Comparison of ENCODE assay signal across 8 cellular contexts in the genomic region with DNA sequence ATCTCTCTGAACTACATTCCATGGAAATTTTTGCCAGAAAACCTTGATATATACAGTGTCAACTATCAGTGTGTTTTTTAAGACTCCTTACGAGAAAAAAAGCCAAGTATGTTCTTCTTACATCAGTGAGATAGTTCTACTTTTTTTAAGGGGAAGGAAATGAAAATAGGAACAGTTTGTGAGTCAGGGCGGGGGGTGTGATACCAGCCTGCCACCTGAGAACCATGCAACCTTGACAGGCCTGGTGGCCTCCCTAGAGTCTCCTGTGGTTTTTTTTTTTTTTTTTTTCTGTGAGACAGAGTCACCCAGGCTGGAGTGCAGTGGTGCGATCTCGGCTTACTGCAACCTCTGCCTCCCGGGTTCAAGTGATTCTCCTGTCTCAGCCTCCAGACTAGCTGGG.
A peak's percentile ranks its signal among the peaks of the same experiment; 100 is the strongest.
DNase-seq lines count a peak whose midpoint lies in the region; ATAC-seq and TF ChIP-seq lines count a peak whose summit lies in the region.

No MANE protein-coding gene starts in this region.

- no peaks in the 10 kb centered on the region for H3K27me3 Mint-ChIP-seq in activated T-helper 17 cell treated with anti-CD3 and anti-CD28 coated beads, Interleukin-2, amount 50 U/mL, for 72 hours
- no peaks in the 10 kb centered on the region for H3K27me3 Mint-ChIP-seq in activated CD8-positive, alpha-beta memory T cell treated with anti-CD3 and anti-CD28 coated beads, Interleukin-2, amount 10 ng/mL, durations not matched to agents 7 days and 5 days
- peaks cover 22% of the 10 kb centered on the region for H3K27me3 Mint-ChIP-seq in HFFc6 (ENCODE audit: insufficient read depth)

- H3K36me3 Mint-ChIP-seq in activated T-helper 17 cell treated with anti-CD3 and anti-CD28 coated beads, Interleukin-2, amount 50 U/mL, for 72 hours (ENCODE audit: low read depth): no peaks in the 10 kb centered on the region
- peaks cover 8% of the 10 kb centered on the region for H3K36me3 Mint-ChIP-seq in activated CD8-positive, alpha-beta memory T cell treated with anti-CD3 and anti-CD28 coated beads, Interleukin-2, amount 10 ng/mL, durations not matched to agents 7 days and 5 days
- no peaks in the 10 kb centered on the region for H3K36me3 Mint-ChIP-seq in HFFc6 (ENCODE audit: low read depth)

- H3K4me1 Mint-ChIP-seq in activated T-helper 17 cell treated with anti-CD3 and anti-CD28 coated beads, Interleukin-2, amount 50 U/mL, for 72 hours: peaks cover 19% of the 10 kb centered on the region
- peaks cover 8% of the 10 kb centered on the region for H3K4me1 Mint-ChIP-seq in activated CD8-positive, alpha-beta memory T cell treated with anti-CD3 and anti-CD28 coated beads, Interleukin-2, amount 10 ng/mL, durations not matched to agents 7 days and 5 days
- peaks cover 8% of the 10 kb centered on the region for H3K4me1 Mint-ChIP-seq in HFFc6 (ENCODE audit: low read depth)

- DNase-seq in GM10248 (ENCODE audit: extremely low spot score) (peak; percentile 50), HFFc6 (no peak), foreskin melanocyte (no peak)
- no peak for DNase-seq in activated CD8-positive, alpha-beta memory T cell treated with anti-CD3 and anti-CD28 coated beads, Interleukin-2, amount 10 ng/mL, durations not matched to agents 7 days and 5 days
- no peak for DNase-seq in activated effector memory CD4-positive, alpha-beta T cell treated with Interleukin-2 at 50 U/mL for 16 hours

- TF ChIP-seq CTCF in GM10248 (IDR thresholded peaks at IDR 0.05; ENCODE audit: control extremely low read depth, extremely low read depth, low read depth, missing control alignments): no peak
- TF ChIP-seq CTCF in HFFc6 (IDR thresholded peaks at IDR 0.05): no peak

- H3K9me3 Mint-ChIP-seq in activated T-helper 17 cell treated with anti-CD3 and anti-CD28 coated beads, Interleukin-2, amount 50 U/mL, for 72 hours: no peaks in the 10 kb centered on the region
- H3K9me3 Mint-ChIP-seq in activated CD8-positive, alpha-beta memory T cell treated with anti-CD3 and anti-CD28 coated beads, Interleukin-2, amount 10 ng/mL, durations not matched to agents 7 days and 5 days (ENCODE audit: low read depth): no peaks in the 10 kb centered on the region
- H3K9me3 Mint-ChIP-seq in HFFc6: no peaks in the 10 kb centered on the region

- no peak overlapping the region for H3K27ac Mint-ChIP-seq in activated T-helper 17 cell treated with anti-CD3 and anti-CD28 coated beads, Interleukin-2, amount 50 U/mL, for 72 hours
- H3K27ac Mint-ChIP-seq in activated CD8-positive, alpha-beta memory T cell treated with anti-CD3 and anti-CD28 coated beads, Interleukin-2, amount 10 ng/mL, durations not matched to agents 7 days and 5 days: no peak overlapping the region
- no peak overlapping the region for H3K27ac Mint-ChIP-seq in HFFc6

- POLR2A ChIA-PET in GM10248 (lab: Yijun Ruan, JAX): no interaction called here

- H3K4me3 Mint-ChIP-seq in activated T-helper 17 cell treated with anti-CD3 and anti-CD28 coated beads, Interleukin-2, amount 50 U/mL, for 72 hours: no peak overlapping the region
- H3K4me3 Mint-ChIP-seq in activated CD8-positive, alpha-beta memory T cell treated with anti-CD3 and anti-CD28 coated beads, Interleukin-2, amount 10 ng/mL, durations not matched to agents 7 days and 5 days: no peak overlapping the region
- no peak overlapping the region for H3K4me3 Mint-ChIP-seq in HFFc6

- peak; percentile 53 for ATAC-seq in GM19372 (IDR thresholded peaks at IDR 0.05; ENCODE audit: low read depth, unreplicated experiment)
- peak; percentile 89 for ATAC-seq in HG03108 (IDR thresholded peaks at IDR 0.05; ENCODE audit: unreplicated experiment)
- ATAC-seq in activated T-helper 17 cell treated with anti-CD3 and anti-CD28 coated beads, Interleukin-2, amount 50 U/mL, for 72 hours (replicated peaks): peak; percentile 62
- ATAC-seq in activated CD8-positive, alpha-beta memory T cell treated with anti-CD3 and anti-CD28 coated beads, Interleukin-2, amount 10 ng/mL, durations not matched to agents 7 days and 5 days: no peak

- CTCF ChIA-PET in GM10248 (lab: Yijun Ruan, JAX): interaction anchor here (1.3 to 1.5 kb wide), 2 partner anchors 73 to 92 kb away, joined by 3 to 4 read pairs; no protein-coding TSS in a partner anchor
- CTCF ChIA-PET in activated CD8-positive, alpha-beta memory T cell treated with anti-CD3 and anti-CD28 coated beads, Interleukin-2, amount 10 ng/mL, durations not matched to agents 7 days and 5 days (lab: Charles Lee): no interaction called here
